ENCODE assay signal across 12 cellular contexts in the genomic region with DNA sequence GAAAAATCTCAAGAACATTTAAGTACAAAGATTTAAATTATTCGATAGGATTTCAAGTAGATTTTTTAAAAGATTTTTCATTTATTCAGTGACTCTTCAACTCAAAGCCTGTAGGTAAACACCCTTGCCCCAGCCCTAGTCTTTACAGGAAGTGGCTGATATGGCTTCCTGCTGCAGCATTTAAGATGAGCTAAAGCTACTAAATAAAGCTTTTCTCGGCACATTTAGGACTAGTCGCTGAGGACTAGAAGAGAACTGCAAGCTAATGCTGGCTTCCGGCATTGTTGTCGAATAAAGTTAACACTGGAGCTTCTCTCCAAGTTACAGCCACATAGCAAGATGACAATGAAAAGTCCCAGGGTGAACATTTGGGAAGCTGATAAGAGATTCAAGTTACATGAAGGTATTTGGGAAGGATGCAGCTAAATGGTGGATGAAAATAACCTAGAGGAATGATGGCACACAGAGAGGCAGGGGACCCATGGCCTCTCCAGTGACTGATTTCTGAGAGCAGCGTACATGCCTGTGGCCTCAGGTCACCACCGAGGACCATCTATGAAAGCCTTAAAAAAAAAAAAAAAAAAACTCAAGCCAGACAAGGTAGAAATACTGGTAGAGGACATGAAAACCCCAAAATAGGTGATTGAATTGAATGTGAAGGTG.
DNase-seq lines count a peak whose midpoint lies in the region; ATAC-seq and TF ChIP-seq lines count a peak whose summit lies in the region.
"Had no signal": no experiment of that assay in that cellular context is flagged by ENCODE, and none has a peak within 500 bp of the region (broad histone marks: within the 10 kb centered on the region; RNA-seq: fewer than 3 reads in every experiment).

No MANE protein-coding gene starts in this region.

- no peaks in the 10 kb centered on the region for H3K27me3 ChIP-seq in smooth muscle cell (ENCODE audit: low read depth)
- H3K27me3 ChIP-seq in Caco-2 (replicated peaks; ENCODE audit: control insufficient read depth, insufficient read depth, low read length) = no peaks in the 10 kb centered on the region; the same call in 1 of the 2 replicates
- H3K27me3 ChIP-seq: adrenal gland had no signal

- BruUV-seq in Caco-2 (replicated peaks; lab: Mats Ljungman, UMichigan) = no TSS peak

- no peak overlapping the region for H3K4me3 ChIP-seq in smooth muscle cell
- H3K4me3 ChIP-seq in Caco-2 (ENCODE audit: low read depth, low read length) = no peak overlapping the region
- H3K4me3 ChIP-seq: A549, adrenal gland had no signal

- H3K79me2 ChIP-seq in smooth muscle cell (ENCODE audit: low read depth) = no peaks in the 10 kb centered on the region

- H3K36me3 Mint-ChIP-seq in Caco-2 (ENCODE audit: insufficient read depth, unreplicated experiment) = no peaks in the 10 kb centered on the region

- peak; percentile 36 for ATAC-seq in HG03442 (IDR thresholded peaks at IDR 0.05; ENCODE audit: unreplicated experiment)
- ATAC-seq: A549 had no signal

- intact Hi-C loops in Caco-2 (cut with micrococcal nuclease; ENCODE audit: unreplicated experiment) = no loop called here

- H3K9me3 ChIP-seq in smooth muscle cell (replicated peaks; ENCODE audit: low read depth) (no peaks in the 10 kb centered on the region), Caco-2 (no peaks in the 10 kb centered on the region)
- H3K9me3 ChIP-seq: A549, adrenal gland had no signal

- CTCF ChIA-PET in Caco-2 (lab: Charles Lee) = no interaction called here

- H3K9ac ChIP-seq in smooth muscle cell (ENCODE audit: low read depth) = no peak overlapping the region

- peaks cover 8% of the 10 kb centered on the region for H3K27me3 Mint-ChIP-seq in Caco-2 (ENCODE audit: insufficient read depth, unreplicated experiment)

- TF ChIP-seq CTCF in smooth muscle cell (IDR thresholded peaks at IDR 0.05; ENCODE audit: borderline replicate concordance, insufficient read depth, poor library complexity, severe bottlenecking) (no peak), Caco-2 (IDR thresholded peaks at IDR 0.05; ENCODE audit: insufficient read depth in 1 of 2, low read depth in 1 of 2, low read length in 1 of 2, severe bottlenecking in 1 of 2, unreplicated experiment in 1 of 2) (no peak)

- H3K4me3 Mint-ChIP-seq in Caco-2 (ENCODE audit: unreplicated experiment) = no peak overlapping the region

- POLR2A ChIA-PET in Caco-2 (lab: Charles Lee) = no interaction called here

- H3K27ac Mint-ChIP-seq in Caco-2 (ENCODE audit: unreplicated experiment) = no peak overlapping the region

- peak overlapping the region; percentile 65 for H3K4me2 ChIP-seq in smooth muscle cell
- H3K4me2 ChIP-seq: A549 had no signal

- no peaks in the 10 kb centered on the region for H3K9me3 Mint-ChIP-seq in Caco-2 (ENCODE audit: unreplicated experiment)

- H3K27ac ChIP-seq in smooth muscle cell (ENCODE audit: low read depth) = peak overlapping the region; percentile 84
- H3K27ac ChIP-seq: A549, adrenal gland had no signal

- peaks cover 7% of the 10 kb centered on the region for H3K4me1 Mint-ChIP-seq in Caco-2 (ENCODE audit: low read depth, unreplicated experiment)

- peak; percentile 12 to 21 for DNase-seq in activated CD4-positive, alpha-beta T cell treated with anti-CD3 and anti-CD28 coated beads for 4 hours
- no peak for DNase-seq in activated CD4-positive, alpha-beta T cell treated with anti-CD3 and anti-CD28 coated beads for 48 hours
- peak; percentile 21 for DNase-seq in activated effector memory CD4-positive, alpha-beta T cell treated with Interleukin-2 at 50 U/mL for 16 hours
- no peak for DNase-seq in smooth muscle cell (lab: John Stamatoyannopoulos, UW; ENCODE audit: unreplicated experiment)
- DNase-seq in DMS 273 (lab: John Stamatoyannopoulos, UW; ENCODE audit: unreplicated experiment) = no peak
- DNase-seq in cerebellar cortex (ENCODE audit: low spot score) = no peak
- no peak for DNase-seq in Caco-2
- DNase-seq: adrenal gland, NCI-H1417, SHP77 had no signal

- H3K4me1 ChIP-seq in smooth muscle cell (ENCODE audit: low read depth) = peaks cover 25% of the 10 kb centered on the region
- no peaks in the 10 kb centered on the region; the same call in 1 of the 2 replicates for H3K4me1 ChIP-seq in Caco-2
- H3K4me1 ChIP-seq: A549 had no signal

- H4K20me1 ChIP-seq in smooth muscle cell (ENCODE audit: low read depth) = no peaks in the 10 kb centered on the region

- no peak overlapping the region for H2AFZ ChIP-seq in smooth muscle cell (ENCODE audit: low read depth)

- H3F3A ChIP-seq in smooth muscle cell (ENCODE audit: low read depth) = peaks cover 15% of the 10 kb centered on the region

- WGBS in smooth muscle cell (ENCODE audit: low lambda C conversion rate) = 54% methylated on average over 7 of the region's 7 CpGs

- no peaks in the 10 kb centered on the region for H3K36me3 ChIP-seq in smooth muscle cell (ENCODE audit: low read depth)
- H3K36me3 ChIP-seq in Caco-2 (ENCODE audit: control insufficient read depth, insufficient read depth, low read length) = no peaks in the 10 kb centered on the region
- H3K36me3 ChIP-seq: adrenal gland had no signal

Comparison
In these comparisons a context has a peak if more than half of its experiments do, and no peak if none do; other contexts are left out.
1. DNase-seq: peak in activated CD4-positive, alpha-beta T cell treated with anti-CD3 and anti-CD28 coated beads for 4 hours (2 of 2) and activated effector memory CD4-positive, alpha-beta T cell treated with Interleukin-2 at 50 U/mL for 16 hours (single experiment); none in activated CD4-positive, alpha-beta T cell treated with anti-CD3 and anti-CD28 coated beads for 48 hours (single experiment), smooth muscle cell (single experiment), DMS 273 (single experiment), cerebellar cortex (single experiment) and Caco-2 (0 of 2).